In the genomic region with DNA sequence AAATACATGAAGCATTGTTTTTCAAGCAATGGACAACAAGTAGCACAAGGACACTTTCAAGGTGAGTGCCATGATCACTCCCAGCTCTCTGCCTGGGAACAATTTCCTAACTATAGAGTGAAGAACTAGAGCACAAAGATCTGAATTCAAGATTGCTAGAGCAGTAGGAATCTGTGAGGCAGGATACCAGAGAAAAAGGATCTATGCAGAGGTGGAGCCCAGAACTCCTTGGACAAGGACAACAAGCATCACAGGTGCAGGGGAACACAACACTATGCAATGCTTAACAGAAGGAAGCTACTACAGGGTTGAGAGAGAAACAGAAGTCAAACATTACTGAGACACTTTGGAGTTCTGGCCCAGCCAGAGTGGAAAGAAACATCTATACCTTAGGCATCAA, we compare ENCODE assay signal across 20 cellular contexts. TPM values are rescaled to one million over a fixed set of nuclear protein-coding genes. Genes with fewer than 3 reads are reported as not detected.
A peak's percentile ranks its signal among the peaks of the same experiment; 100 is the strongest.
DNase-seq lines count a peak whose midpoint lies in the region; ATAC-seq and TF ChIP-seq lines count a peak whose summit lies in the region.
"Had no signal": no experiment of that assay in that cellular context is flagged by ENCODE, and none has a peak within 500 bp of the region (broad histone marks: within the 10 kb centered on the region; RNA-seq: fewer than 3 reads in every experiment).

No MANE protein-coding gene starts in this region.

- in situ Hi-C loops in gastrocnemius medialis (cut with MboI; ENCODE audit: low sequenced_read_pairs in 4 of 4): no loop called here

- H3K27ac ChIP-seq in gastrocnemius medialis: peak overlapping the region in 3 of 4 donors; percentile 1 to 59 (median 47)
- H3K27ac ChIP-seq: PC-9, RWPE1 had no signal

- peaks cover 37% of the 10 kb centered on the region for H3K4me1 Mint-ChIP-seq in activated naive CD4-positive, alpha-beta T cell treated with anti-CD3 and anti-CD28 coated beads, Interleukin-2, amount 50 U/mL, for 24 hours
- H3K4me1 Mint-ChIP-seq in T-helper 17 cell: peaks cover 23% of the 10 kb centered on the region

- H3K4me3 ChIP-seq in gastrocnemius medialis (no peak overlapping the region), H7 (ENCODE audit: insufficient read depth, low read depth, low read length) (no peak overlapping the region)
- H3K4me3 ChIP-seq: PC-9 had no signal

- no peaks in the 10 kb centered on the region for H3K9me3 Mint-ChIP-seq in activated naive CD4-positive, alpha-beta T cell treated with anti-CD3 and anti-CD28 coated beads, Interleukin-2, amount 50 U/mL, for 24 hours
- H3K9me3 Mint-ChIP-seq: CD14-positive monocyte had no signal

- H3K27me3 ChIP-seq in gastrocnemius medialis (no peaks in the 10 kb centered on the region), H7 (ENCODE audit: control insufficient read depth, insufficient read depth, low read length) (no peaks in the 10 kb centered on the region)

- no peak overlapping the region for H3K4me3 Mint-ChIP-seq in activated naive CD4-positive, alpha-beta T cell treated with anti-CD3 and anti-CD28 coated beads, Interleukin-2, amount 50 U/mL, for 24 hours
- H3K4me3 Mint-ChIP-seq in T-helper 17 cell: no peak overlapping the region
- H3K4me3 Mint-ChIP-seq: CD14-positive monocyte had no signal

- intact Hi-C loops in gastrocnemius medialis (cut with DNase I; ENCODE audit: low total_unique reads): no loop called here

- no peaks in the 10 kb centered on the region for H3K27me3 Mint-ChIP-seq in activated naive CD4-positive, alpha-beta T cell treated with anti-CD3 and anti-CD28 coated beads, Interleukin-2, amount 50 U/mL, for 24 hours
- no peaks in the 10 kb centered on the region for H3K27me3 Mint-ChIP-seq in T-helper 17 cell

- DNase-seq in activated naive CD4-positive, alpha-beta T cell (lab: John Stamatoyannopoulos, UW): no peak
- no peak for DNase-seq in T-helper 17 cell
- no peak for DNase-seq in left lobe of liver (ENCODE audit: low spot score)
- DNase-seq in gastrocnemius medialis: no peak
- DNase-seq in kidney tubule cell (ENCODE audit: low spot score): no peak
- DNase-seq in H7: no peak
- DNase-seq: 8988T, DMS 273 treated with DMSO at 0.1 percent for 48 hours, DND-41, KBM-7, NCI-H1694 treated with DMSO at 0.1 percent for 48 hours, NCI-H2107, NCI-H2227 treated with DMSO at 0.1 percent for 48 hours, NCI-H524 treated with DMSO at 0.1 percent for 48 hours, PC-9 had no signal

- H3K9me3 ChIP-seq in T-helper 17 cell (ENCODE audit: control insufficient read depth, low read length, poor library complexity, severe bottlenecking): no peaks in the 10 kb centered on the region
- H3K9me3 ChIP-seq in gastrocnemius medialis: no peaks in the 10 kb centered on the region

- no peak for TF ChIP-seq CTCF in gastrocnemius medialis (IDR thresholded peaks at IDR 0.05 in 4 of 5, conservative IDR thresholded peaks at IDR 0.05 in 1 of 5)

- peaks cover 12% of the 10 kb centered on the region for H3K36me3 Mint-ChIP-seq in activated naive CD4-positive, alpha-beta T cell treated with anti-CD3 and anti-CD28 coated beads, Interleukin-2, amount 50 U/mL, for 24 hours
- H3K36me3 Mint-ChIP-seq in T-helper 17 cell (ENCODE audit: low read depth): peaks cover 2% of the 10 kb centered on the region

- peaks cover 21 to 34% of the 10 kb centered on the region in 2 donors for H3K4me1 ChIP-seq in gastrocnemius medialis

- ATAC-seq in T-helper 17 cell (no peak), left lobe of liver (peak; percentile 23), gastrocnemius medialis (peak; percentile 54 to 84), GM21515 (IDR thresholded peaks at IDR 0.05; ENCODE audit: unreplicated experiment) (no peak)
- ATAC-seq: HCT116 had no signal

- H3K27ac Mint-ChIP-seq in activated naive CD4-positive, alpha-beta T cell treated with anti-CD3 and anti-CD28 coated beads, Interleukin-2, amount 50 U/mL, for 24 hours: peak overlapping the region; percentile 20
- peak overlapping the region; percentile 27 for H3K27ac Mint-ChIP-seq in T-helper 17 cell

- no peaks in the 10 kb centered on the region for H3K36me3 ChIP-seq in gastrocnemius medialis
- no peaks in the 10 kb centered on the region for H3K36me3 ChIP-seq in H7 (replicated peaks; ENCODE audit: control insufficient read depth, insufficient read depth, low read length)

- TF ChIP-seq POLR2A in gastrocnemius medialis (IDR thresholded peaks at IDR 0.05): no peak

RNA-seq across cellular contexts. Expression of a gene that starts 24.7 kb away (rescaled TPM):
- 10 to 100 TPM; 56.9 to 60.0 TPM for total RNA-seq in T-helper 17 cell
- 47.0 TPM for total RNA-seq in left lobe of liver
- total RNA-seq in gastrocnemius medialis: 100 to 1,000 TPM in 2 of 4 donors, 10 to 100 TPM in 2; 60.1 to 130 (median 108) TPM
- 119 and 141 TPM in 2 replicates for total RNA-seq in H7 (2014; rRNA removed; shearing (Covaris generic))

Comparison
In these comparisons a context has a peak if more than half of its experiments do, and no peak if none do; other contexts are left out.
1. ATAC-seq: peak in left lobe of liver (single experiment) and gastrocnemius medialis (2 of 2); none in T-helper 17 cell (single experiment) and GM21515 (single experiment).